Comparison of ENCODE assay signal across 9 cellular contexts in the genomic region with DNA sequence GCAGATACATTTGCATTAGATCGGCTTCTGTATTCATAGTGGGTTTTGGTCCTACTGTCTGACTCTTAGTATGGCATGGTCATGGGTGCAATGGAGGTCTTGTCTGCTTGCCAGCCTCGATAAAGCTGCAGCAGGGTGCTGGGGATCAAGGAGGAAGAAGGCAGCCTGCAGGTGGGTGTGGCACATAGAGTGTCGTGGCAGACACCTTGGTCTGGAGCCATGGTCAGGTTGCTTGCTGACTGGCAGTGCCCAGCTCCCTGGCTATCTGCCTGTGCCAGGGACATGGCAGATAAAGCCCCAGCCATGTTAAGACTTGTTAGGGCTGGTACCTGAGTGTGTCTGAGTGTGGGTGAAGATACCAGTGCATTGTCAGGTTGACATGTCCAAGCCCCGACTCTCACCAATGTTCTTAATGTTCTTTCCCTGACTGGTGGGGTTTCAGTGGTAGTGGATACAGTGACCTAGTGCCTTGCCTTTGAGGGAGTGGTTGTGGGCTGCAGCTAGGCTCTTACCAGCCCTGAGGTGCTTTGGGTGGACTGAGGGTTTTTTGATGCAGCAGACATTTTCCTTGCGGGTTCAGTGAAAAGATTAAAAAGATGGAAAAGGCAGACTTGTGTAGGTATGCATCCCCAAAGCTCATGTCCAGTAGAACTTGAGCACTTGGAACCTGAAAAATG.
A peak's percentile ranks its signal among the peaks of the same experiment; 100 is the strongest.
DNase-seq lines count a peak whose midpoint lies in the region; ATAC-seq and TF ChIP-seq lines count a peak whose summit lies in the region.
"Had no signal": no experiment of that assay in that cellular context is flagged by ENCODE, and none has a peak within 500 bp of the region (broad histone marks: within the 10 kb centered on the region; RNA-seq: fewer than 3 reads in every experiment).

No MANE protein-coding gene starts in this region.

- H4K20me1 ChIP-seq in SU-DHL-6 (ENCODE audit: low read depth, low read length) = no peaks in the 10 kb centered on the region; the same call in 1 of the 2 replicates

- H3K9me3 ChIP-seq in SU-DHL-6 (ENCODE audit: insufficient read depth, low read length) = no peaks in the 10 kb centered on the region

- no peak for DNase-seq in stimulated activated naive CD8-positive, alpha-beta T cell treated with anti-CD3 and anti-CD28 coated beads, Interleukin-15, Interleukin-2, amounts not matched to agents 100 U/mL and 50 U/mL, for 24 hours
- DNase-seq in germinal center (ENCODE audit: low spot score) = peak; percentile 16
- DNase-seq in activated effector memory CD4-positive, alpha-beta T cell treated with Interleukin-2 at 50 U/mL for 16 hours = no peak
- no peak for DNase-seq in stimulated activated CD4-positive, alpha-beta T cell treated with anti-CD3 and anti-CD28 coated beads, Interleukin-4, amount 100 ng/mL, for 24 hours
- no peak for DNase-seq in pons (ENCODE audit: low spot score)
- no peak for DNase-seq in activated effector memory CD4-positive, alpha-beta T cell treated with anti-CD3 and anti-CD28 coated beads, Interleukin-2, amount 50 U/mL, for 16 hours
- DNase-seq: NCI-H526 treated with DMSO at 0.1 percent for 48 hours had no signal

- H3K4me3 ChIP-seq in SU-DHL-6 (ENCODE audit: insufficient read depth, low read length, poor library complexity, severe bottlenecking) = peak overlapping the region; percentile 94

- H3K4me2 ChIP-seq in SU-DHL-6 (ENCODE audit: low read depth, low read length, poor library complexity, severe bottlenecking) = peak overlapping the region; percentile 73

- H3K36me3 Mint-ChIP-seq in stimulated activated naive CD8-positive, alpha-beta T cell treated with anti-CD3 and anti-CD28 coated beads, Interleukin-15, Interleukin-2, amounts not matched to agents 100 ng/mL and 50 ng/mL, for 24 hours (ENCODE audit: low read depth) = peaks cover 7% of the 10 kb centered on the region

- H3K79me2 ChIP-seq in SU-DHL-6 (ENCODE audit: insufficient read depth, low read length) = peaks cover 67% of the 10 kb centered on the region

- H3K9me2 ChIP-seq in SU-DHL-6 (replicated peaks; ENCODE audit: insufficient read depth, low read length) = no peaks in the 10 kb centered on the region

- no peaks in the 10 kb centered on the region for H3K27me3 ChIP-seq in SU-DHL-6 (ENCODE audit: low read length)

- H3K27ac ChIP-seq in SU-DHL-6 (ENCODE audit: low read depth, low read length) = peak overlapping the region; percentile 73

- TF ChIP-seq CTCF in SU-DHL-6 (IDR thresholded peaks at IDR 0.05; ENCODE audit: insufficient read depth, low read length, poor library complexity, severe bottlenecking) = no peak

- H3K9ac ChIP-seq in SU-DHL-6 (ENCODE audit: low read length) = peak overlapping the region; percentile 97

- no peak for ATAC-seq in stimulated activated naive CD8-positive, alpha-beta T cell treated with anti-CD3 and anti-CD28 coated beads, Interleukin-15, Interleukin-2, amounts not matched to agents 100 U/mL and 50 U/mL, for 24 hours

- H2AFZ ChIP-seq in SU-DHL-6 (ENCODE audit: low read depth, low read length, severe bottlenecking) = no peak overlapping the region

- H3K9me3 Mint-ChIP-seq in stimulated activated naive CD8-positive, alpha-beta T cell treated with anti-CD3 and anti-CD28 coated beads, Interleukin-15, Interleukin-2, amounts not matched to agents 100 ng/mL and 50 ng/mL, for 24 hours = no peaks in the 10 kb centered on the region

- peak overlapping the region; percentile 87 for H3K4me3 Mint-ChIP-seq in stimulated activated naive CD8-positive, alpha-beta T cell treated with anti-CD3 and anti-CD28 coated beads, Interleukin-15, Interleukin-2, amounts not matched to agents 100 ng/mL and 50 ng/mL, for 24 hours

- peaks cover 17% of the 10 kb centered on the region for H3F3A ChIP-seq in SU-DHL-6 (ENCODE audit: insufficient read depth)

- H3K4me1 Mint-ChIP-seq in stimulated activated naive CD8-positive, alpha-beta T cell treated with anti-CD3 and anti-CD28 coated beads, Interleukin-15, Interleukin-2, amounts not matched to agents 100 ng/mL and 50 ng/mL, for 24 hours (ENCODE audit: low read depth) = peaks cover 28% of the 10 kb centered on the region

- no peaks in the 10 kb centered on the region for H3K27me3 Mint-ChIP-seq in stimulated activated naive CD8-positive, alpha-beta T cell treated with anti-CD3 and anti-CD28 coated beads, Interleukin-15, Interleukin-2, amounts not matched to agents 100 ng/mL and 50 ng/mL, for 24 hours

- no peak overlapping the region for H3K27ac Mint-ChIP-seq in stimulated activated naive CD8-positive, alpha-beta T cell treated with anti-CD3 and anti-CD28 coated beads, Interleukin-15, Interleukin-2, amounts not matched to agents 100 ng/mL and 50 ng/mL, for 24 hours

- no peaks in the 10 kb centered on the region for H3K36me3 ChIP-seq in SU-DHL-6 (ENCODE audit: low read length)
